ENCODE assay signal across 9 cellular contexts in the genomic region with DNA sequence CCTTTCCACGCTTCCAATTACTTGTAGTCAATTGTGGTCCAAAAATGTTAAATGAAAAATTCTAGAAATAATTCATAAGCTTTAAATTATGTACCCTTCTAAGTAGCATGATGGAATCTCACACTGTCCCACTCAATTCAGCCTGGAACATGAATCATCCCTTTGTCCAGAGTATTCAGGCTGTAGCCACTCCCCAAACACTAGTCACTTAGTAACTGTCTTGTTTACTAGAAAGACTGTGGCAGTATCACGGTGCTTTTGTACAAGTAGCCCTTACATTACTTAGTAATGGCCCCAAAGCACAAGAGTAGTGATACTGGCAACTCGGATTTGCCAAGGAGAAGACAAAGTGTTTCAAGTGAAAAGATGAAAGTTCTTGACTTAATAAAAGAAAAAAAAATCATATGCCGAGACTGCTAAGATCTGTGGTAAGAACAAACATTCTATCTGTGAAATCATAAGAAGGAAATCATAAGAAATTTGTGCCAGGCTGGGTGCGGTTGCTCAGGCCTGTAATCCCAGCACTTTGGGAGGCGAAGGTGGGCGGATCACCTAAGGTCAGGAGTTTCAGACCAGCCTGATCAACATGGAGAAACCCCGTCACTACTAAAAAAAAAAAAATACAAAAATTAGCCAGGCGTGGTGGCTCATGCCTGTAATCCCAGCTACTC.
DNase-seq lines count a peak whose midpoint lies in the region; ATAC-seq and TF ChIP-seq lines count a peak whose summit lies in the region.
"Had no signal": no experiment of that assay in that cellular context is flagged by ENCODE, and none has a peak within 500 bp of the region (broad histone marks: within the 10 kb centered on the region; RNA-seq: fewer than 3 reads in every experiment).

No MANE protein-coding gene starts in this region.

- H3K4me3 ChIP-seq in MG63 (no peak overlapping the region), dorsolateral prefrontal cortex (peak overlapping the region in 1 of 59 donors; percentile 38)

- TF ChIP-seq CTCF in dorsolateral prefrontal cortex (IDR thresholded peaks at IDR 0.05 in 54 of 56, conservative IDR thresholded peaks at IDR 0.05 in 2 of 56; ENCODE audit: low read depth in 1 of 56, partially characterized antibody in 56 of 56), result no peak

- no peaks in the 10 kb centered on the region for H3K27me3 ChIP-seq in MG63
- no peaks in the 10 kb centered on the region for H3K27me3 ChIP-seq in dorsolateral prefrontal cortex

- peaks cover 12% of the 10 kb centered on the region for H3K36me3 ChIP-seq in MG63

- H3K4me1 Mint-ChIP-seq in T-helper 2 cell treated with Interferon-gamma antibody and Interleukin-4, amounts not matched to agents 5 μg/mL and 100 μg/mL, for 36 hours (ENCODE audit: low read depth), result no peaks in the 10 kb centered on the region

- intact Hi-C loops in dorsolateral prefrontal cortex (cut with DNase I), result no loop called here

- H3K27ac Mint-ChIP-seq in T-helper 2 cell treated with Interferon-gamma antibody and Interleukin-4, amounts not matched to agents 5 μg/mL and 100 μg/mL, for 36 hours, result no peak overlapping the region

- no peaks in the 10 kb centered on the region for H3K9me3 ChIP-seq in MG63

- ATAC-seq in GM19452 (IDR thresholded peaks at IDR 0.05; ENCODE audit: unreplicated experiment), result no peak

- peaks cover 4% of the 10 kb centered on the region for H3K9me3 Mint-ChIP-seq in T-helper 2 cell treated with Interferon-gamma antibody and Interleukin-4, amounts not matched to agents 5 μg/mL and 100 μg/mL, for 36 hours

- no peaks in the 10 kb centered on the region for H3K27me3 Mint-ChIP-seq in T-helper 2 cell treated with Interferon-gamma antibody and Interleukin-4, amounts not matched to agents 5 μg/mL and 100 μg/mL, for 36 hours (ENCODE audit: low read depth)

- no peak overlapping the region for H3K4me3 Mint-ChIP-seq in T-helper 2 cell treated with Interferon-gamma antibody and Interleukin-4, amounts not matched to agents 5 μg/mL and 100 μg/mL, for 36 hours

- DNase-seq in Ammon's horn (ENCODE audit: low spot score) (peak; percentile 77), MG63 (peak; percentile 19), dorsolateral prefrontal cortex (peak in 1 of 10 donors; percentile 14), midbrain (lab: John Stamatoyannopoulos, UW) (peak; percentile 56), RPMI8226 (no peak)
- no peak for DNase-seq in activated CD4-positive, alpha-beta T cell treated with anti-CD3 and anti-CD28 coated beads, Interleukin-2, amount 50 U/mL, for 1 hour
- DNase-seq in T-helper 2 cell treated with Interferon-gamma antibody and Interleukin-4, amounts not matched to agents 5 μg/mL and 100 μg/mL, for 36 hours (ENCODE audit: low spot score), result no peak
- DNase-seq: activated gamma-delta T cell had no signal

- peaks cover 24% of the 10 kb centered on the region for H3K36me3 Mint-ChIP-seq in T-helper 2 cell treated with Interferon-gamma antibody and Interleukin-4, amounts not matched to agents 5 μg/mL and 100 μg/mL, for 36 hours (ENCODE audit: low read depth)

- peak overlapping the region in 37 of 59 donors; percentile 2 to 83 (median 53) for H3K27ac ChIP-seq in dorsolateral prefrontal cortex

Comparison
In these comparisons a context has a peak if more than half of its experiments do, and no peak if none do; other contexts are left out.
1. DNase-seq: peak in Ammon's horn (single experiment), MG63 (single experiment) and midbrain (single experiment); none in RPMI8226 (single experiment), activated CD4-positive, alpha-beta T cell treated with anti-CD3 and anti-CD28 coated beads, Interleukin-2, amount 50 U/mL, for 1 hour (single experiment) and T-helper 2 cell treated with Interferon-gamma antibody and Interleukin-4, amounts not matched to agents 5 μg/mL and 100 μg/mL, for 36 hours (single experiment).